1 cellular context compared by ENCODE assay signal in the genomic region with DNA sequence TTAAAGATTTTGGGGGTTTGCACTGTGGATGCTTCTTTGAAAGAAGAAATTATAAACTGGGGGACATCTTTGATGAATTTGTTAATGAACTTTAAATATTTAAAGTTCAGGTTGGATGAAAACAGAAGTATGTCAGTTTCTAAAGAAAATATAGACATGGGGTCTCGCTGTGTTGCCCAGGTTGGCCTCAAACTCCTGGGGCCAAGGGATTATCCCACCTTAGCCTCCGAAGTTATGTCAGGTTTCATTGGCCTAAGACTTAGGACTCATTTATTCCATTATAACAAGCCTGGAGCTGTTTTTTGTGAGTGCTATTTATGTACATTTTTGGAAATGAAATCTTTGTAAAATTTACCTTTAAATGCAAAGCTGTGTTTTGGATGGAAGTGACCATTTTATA.
TF ChIP-seq lines count a peak whose summit lies in the region.

No MANE protein-coding gene starts in this region.

TF ChIP-seq in GM12878, 131 proteins besides CTCF, POLR2A, EP300 and RAD21:
- TF ChIP-seq, protein P1, sequence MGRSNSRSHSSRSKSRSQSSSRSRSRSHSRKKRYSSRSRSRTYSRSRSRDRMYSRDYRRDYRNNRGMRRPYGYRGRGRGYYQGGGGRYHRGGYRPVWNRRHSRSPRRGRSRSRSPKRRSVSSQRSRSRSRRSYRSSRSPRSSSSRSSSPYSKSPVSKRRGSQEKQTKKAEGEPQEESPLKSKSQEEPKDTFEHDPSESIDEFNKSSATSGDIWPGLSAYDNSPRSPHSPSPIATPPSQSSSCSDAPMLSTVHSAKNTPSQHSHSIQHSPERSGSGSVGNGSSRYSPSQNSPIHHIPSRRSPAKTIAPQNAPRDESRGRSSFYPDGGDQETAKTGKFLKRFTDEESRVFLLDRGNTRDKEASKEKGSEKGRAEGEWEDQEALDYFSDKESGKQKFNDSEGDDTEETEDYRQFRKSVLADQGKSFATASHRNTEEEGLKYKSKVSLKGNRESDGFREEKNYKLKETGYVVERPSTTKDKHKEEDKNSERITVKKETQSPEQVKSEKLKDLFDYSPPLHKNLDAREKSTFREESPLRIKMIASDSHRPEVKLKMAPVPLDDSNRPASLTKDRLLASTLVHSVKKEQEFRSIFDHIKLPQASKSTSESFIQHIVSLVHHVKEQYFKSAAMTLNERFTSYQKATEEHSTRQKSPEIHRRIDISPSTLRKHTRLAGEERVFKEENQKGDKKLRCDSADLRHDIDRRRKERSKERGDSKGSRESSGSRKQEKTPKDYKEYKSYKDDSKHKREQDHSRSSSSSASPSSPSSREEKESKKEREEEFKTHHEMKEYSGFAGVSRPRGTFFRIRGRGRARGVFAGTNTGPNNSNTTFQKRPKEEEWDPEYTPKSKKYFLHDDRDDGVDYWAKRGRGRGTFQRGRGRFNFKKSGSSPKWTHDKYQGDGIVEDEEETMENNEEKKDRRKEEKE (IDR thresholded peaks at IDR 0.05): no peak
- TF ChIP-seq CREB1 (IDR thresholded peaks at IDR 0.05; ENCODE audit: low read depth) (no peak), KLF5 (IDR thresholded peaks at IDR 0.05; ENCODE audit: partially characterized antibody) (no peak)
- TF ChIP-seq, protein P2, sequence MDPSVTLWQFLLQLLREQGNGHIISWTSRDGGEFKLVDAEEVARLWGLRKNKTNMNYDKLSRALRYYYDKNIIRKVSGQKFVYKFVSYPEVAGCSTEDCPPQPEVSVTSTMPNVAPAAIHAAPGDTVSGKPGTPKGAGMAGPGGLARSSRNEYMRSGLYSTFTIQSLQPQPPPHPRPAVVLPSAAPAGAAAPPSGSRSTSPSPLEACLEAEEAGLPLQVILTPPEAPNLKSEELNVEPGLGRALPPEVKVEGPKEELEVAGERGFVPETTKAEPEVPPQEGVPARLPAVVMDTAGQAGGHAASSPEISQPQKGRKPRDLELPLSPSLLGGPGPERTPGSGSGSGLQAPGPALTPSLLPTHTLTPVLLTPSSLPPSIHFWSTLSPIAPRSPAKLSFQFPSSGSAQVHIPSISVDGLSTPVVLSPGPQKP (IDR thresholded peaks at IDR 0.05; ENCODE audit: low read depth, low read length): no peak
- TF ChIP-seq, protein P3, sequence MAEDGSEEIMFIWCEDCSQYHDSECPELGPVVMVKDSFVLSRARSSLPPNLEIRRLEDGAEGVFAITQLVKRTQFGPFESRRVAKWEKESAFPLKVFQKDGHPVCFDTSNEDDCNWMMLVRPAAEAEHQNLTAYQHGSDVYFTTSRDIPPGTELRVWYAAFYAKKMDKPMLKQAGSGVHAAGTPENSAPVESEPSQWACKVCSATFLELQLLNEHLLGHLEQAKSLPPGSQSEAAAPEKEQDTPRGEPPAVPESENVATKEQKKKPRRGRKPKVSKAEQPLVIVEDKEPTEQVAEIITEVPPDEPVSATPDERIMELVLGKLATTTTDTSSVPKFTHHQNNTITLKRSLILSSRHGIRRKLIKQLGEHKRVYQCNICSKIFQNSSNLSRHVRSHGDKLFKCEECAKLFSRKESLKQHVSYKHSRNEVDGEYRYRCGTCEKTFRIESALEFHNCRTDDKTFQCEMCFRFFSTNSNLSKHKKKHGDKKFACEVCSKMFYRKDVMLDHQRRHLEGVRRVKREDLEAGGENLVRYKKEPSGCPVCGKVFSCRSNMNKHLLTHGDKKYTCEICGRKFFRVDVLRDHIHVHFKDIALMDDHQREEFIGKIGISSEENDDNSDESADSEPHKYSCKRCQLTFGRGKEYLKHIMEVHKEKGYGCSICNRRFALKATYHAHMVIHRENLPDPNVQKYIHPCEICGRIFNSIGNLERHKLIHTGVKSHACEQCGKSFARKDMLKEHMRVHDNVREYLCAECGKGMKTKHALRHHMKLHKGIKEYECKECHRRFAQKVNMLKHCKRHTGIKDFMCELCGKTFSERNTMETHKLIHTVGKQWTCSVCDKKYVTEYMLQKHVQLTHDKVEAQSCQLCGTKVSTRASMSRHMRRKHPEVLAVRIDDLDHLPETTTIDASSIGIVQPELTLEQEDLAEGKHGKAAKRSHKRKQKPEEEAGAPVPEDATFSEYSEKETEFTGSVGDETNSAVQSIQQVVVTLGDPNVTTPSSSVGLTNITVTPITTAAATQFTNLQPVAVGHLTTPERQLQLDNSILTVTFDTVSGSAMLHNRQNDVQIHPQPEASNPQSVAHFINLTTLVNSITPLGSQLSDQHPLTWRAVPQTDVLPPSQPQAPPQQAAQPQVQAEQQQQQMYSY (CRISPR knock-in tag; IDR thresholded peaks at IDR 0.05): no peak
TF ChIP-seq in GM12878: peak in this region for 0.
